8 cellular contexts compared by ENCODE assay signal in genomic region chr3:156674911-156675743, GRCh38. TPM values are rescaled to one million over a fixed set of nuclear protein-coding genes. Genes with fewer than 3 reads are reported as not detected.
DNase-seq lines count a peak whose midpoint lies in the region; ATAC-seq and TF ChIP-seq lines count a peak whose summit lies in the region.

No MANE protein-coding gene starts in this region.

- in situ Hi-C loops in KBM-7 (cut with MboI; ENCODE audit: low pct_unique_long_range_greater_than_20kb, low sequenced_read_pairs) = loop anchor here (10.0 to 25.0 kb wide), 2 partner anchors 410 to 538 kb away; no protein-coding TSS in a partner anchor
- in situ Hi-C loops in mammary epithelial cell (cut with MboI; ENCODE audit: low sequenced_read_pairs in 2 of 2) = loop anchor here (5.0 to 25.0 kb wide), 4 partner anchors 120 to 412 kb away; partner anchors contain the start of gene SSR3 (in 1 of the 2)

- peak overlapping the region; percentile 83 for H3K27ac ChIP-seq in VCaP
- peak overlapping the region; percentile 99 for H3K27ac ChIP-seq in mammary epithelial cell (ENCODE audit: insufficient read depth, low read depth, low read length)
- H3K27ac ChIP-seq in smooth muscle cell (ENCODE audit: low read depth) = peak overlapping the region; percentile 92

- dilution Hi-C loops in mammary epithelial cell (cut with HindIII; ENCODE audit: low sequenced_read_pairs) = loop anchor here (5.0 kb wide), 1 partner anchor 452 kb away; no protein-coding TSS in a partner anchor

- H3K4me1 ChIP-seq in ES-I3 (ENCODE audit: insufficient read depth, low read length) = no peaks in the 10 kb centered on the region
- peaks cover 30% of the 10 kb centered on the region for H3K4me1 ChIP-seq in mammary epithelial cell (ENCODE audit: insufficient read depth, low read length)
- peaks cover 12% of the 10 kb centered on the region for H3K4me1 ChIP-seq in smooth muscle cell (ENCODE audit: low read depth)

- no peak for ATAC-seq in HG03342 (IDR thresholded peaks at IDR 0.05; ENCODE audit: unreplicated experiment)
- no peak for ATAC-seq in GM19395 (IDR thresholded peaks at IDR 0.05; ENCODE audit: unreplicated experiment)

- H3K4me2 ChIP-seq in mammary epithelial cell (ENCODE audit: insufficient read depth, low read depth, low read length) (peak overlapping the region; percentile 13), smooth muscle cell (peak overlapping the region; percentile 87)

- H3K9ac ChIP-seq in ES-I3 (ENCODE audit: low read depth, low read length) (peak overlapping the region; percentile 55), mammary epithelial cell (ENCODE audit: insufficient read depth, low read length) (peak overlapping the region; percentile 96), smooth muscle cell (ENCODE audit: low read depth) (peak overlapping the region; percentile 99)

- WGBS in mammary epithelial cell (ENCODE audit: low coverage, missing lambda C conversion rate) = 3% methylated on average over 26 of the region's 84 CpGs
- 1% methylated on average over 68 of the region's 84 CpGs for WGBS in smooth muscle cell (ENCODE audit: low lambda C conversion rate)

- no peak overlapping the region for H2AFZ ChIP-seq in mammary epithelial cell (ENCODE audit: low read depth, low read length)
- no peak overlapping the region for H2AFZ ChIP-seq in smooth muscle cell (ENCODE audit: low read depth)

- BruUV-seq in mammary epithelial cell (replicated peaks; lab: Mats Ljungman, UMichigan) = TSS peak; percentile 24

- H3K79me2 ChIP-seq in mammary epithelial cell (ENCODE audit: insufficient read depth, low read length) = peaks cover 58% of the 10 kb centered on the region
- H3K79me2 ChIP-seq in smooth muscle cell (ENCODE audit: low read depth) = peaks cover 47% of the 10 kb centered on the region

- CTCF ChIA-PET in mammary epithelial cell (lab: Charles Lee; ENCODE audit: low non-redundant PET) = interaction anchor here (0.7 kb wide), 1 partner anchor 182 kb away, joined by 5 read pairs; no protein-coding TSS in a partner anchor

- TF ChIP-seq CTCF in VCaP (conservative IDR thresholded peaks at IDR 0.05) = peak; percentile 62
- peak; percentile 13 to 50 for TF ChIP-seq CTCF in mammary epithelial cell (conservative IDR thresholded peaks at IDR 0.05 in 1 of 2, IDR thresholded peaks at IDR 0.05 in 1 of 2; ENCODE audit: extremely low read depth in 1 of 2, insufficient read depth in 1 of 2, low read depth in 1 of 2, low read length in 2 of 2)
- peak; percentile 60 for TF ChIP-seq CTCF in smooth muscle cell (IDR thresholded peaks at IDR 0.05; ENCODE audit: borderline replicate concordance, insufficient read depth, poor library complexity, severe bottlenecking)

- H3K4me3 ChIP-seq in mammary epithelial cell (replicated peaks in 1 of 3; ENCODE audit: insufficient read depth in 1 of 3, low read depth in 2 of 3, low read length in 3 of 3) (peak overlapping the region; percentile 61 to 94 (median 76)), smooth muscle cell (peak overlapping the region; percentile 97)

- no peaks in the 10 kb centered on the region for H3K27me3 ChIP-seq in mammary epithelial cell (ENCODE audit: insufficient read depth, low read length)
- no peaks in the 10 kb centered on the region for H3K27me3 ChIP-seq in smooth muscle cell (ENCODE audit: low read depth)

- peaks cover 3% of the 10 kb centered on the region for H3F3A ChIP-seq in smooth muscle cell (ENCODE audit: low read depth)

- no peaks in the 10 kb centered on the region for H3K9me3 ChIP-seq in ES-I3 (ENCODE audit: control insufficient read depth, insufficient read depth, low read length)
- H3K9me3 ChIP-seq in mammary epithelial cell (replicated peaks; ENCODE audit: insufficient read depth, low read length) = no peaks in the 10 kb centered on the region
- H3K9me3 ChIP-seq in smooth muscle cell (replicated peaks; ENCODE audit: low read depth) = no peaks in the 10 kb centered on the region

- H4K20me1 ChIP-seq in mammary epithelial cell (ENCODE audit: insufficient read depth, low read length) = no peaks in the 10 kb centered on the region
- H4K20me1 ChIP-seq in smooth muscle cell (ENCODE audit: low read depth) = peaks cover 56% of the 10 kb centered on the region

- peaks cover 5% of the 10 kb centered on the region; the same call in 1 of the 2 replicates for H3K36me3 ChIP-seq in ES-I3 (ENCODE audit: insufficient read depth, low read length)
- H3K36me3 ChIP-seq in mammary epithelial cell (ENCODE audit: insufficient read depth, low read length) = peaks cover 28% of the 10 kb centered on the region
- no peaks in the 10 kb centered on the region for H3K36me3 ChIP-seq in smooth muscle cell (ENCODE audit: low read depth)

- intact Hi-C loops in mammary epithelial cell (cut with micrococcal nuclease) = loop anchor here (1.0 to 2.0 kb wide), 8 partner anchors 44 to 524 kb away; partner anchors contain the start of gene SSR3

- peak; percentile 64 for DNase-seq in KBM-7
- DNase-seq in mammary epithelial cell = peak; percentile 34
- DNase-seq in iris pigment epithelial cell (ENCODE audit: low read depth) = peak; percentile 59
- DNase-seq in smooth muscle cell (lab: John Stamatoyannopoulos, UW; ENCODE audit: unreplicated experiment) = no peak

RNA-seq across cellular contexts. Expression of gene TIPARP, which starts 0.7 kb away (rescaled TPM):
- total RNA-seq in mammary epithelial cell (100 to 1,000 TPM; 171 to 229 TPM), smooth muscle cell (65.2 and 88.6 TPM in 2 replicates)
- polyA plus RNA-seq in mammary epithelial cell (34.4 TPM), smooth muscle cell (11.8 and 12.5 TPM in 2 replicates)
- polyA minus RNA-seq in mammary epithelial cell = 196 TPM
